ENCODE assay signal across 25 cellular contexts in the genomic region with DNA sequence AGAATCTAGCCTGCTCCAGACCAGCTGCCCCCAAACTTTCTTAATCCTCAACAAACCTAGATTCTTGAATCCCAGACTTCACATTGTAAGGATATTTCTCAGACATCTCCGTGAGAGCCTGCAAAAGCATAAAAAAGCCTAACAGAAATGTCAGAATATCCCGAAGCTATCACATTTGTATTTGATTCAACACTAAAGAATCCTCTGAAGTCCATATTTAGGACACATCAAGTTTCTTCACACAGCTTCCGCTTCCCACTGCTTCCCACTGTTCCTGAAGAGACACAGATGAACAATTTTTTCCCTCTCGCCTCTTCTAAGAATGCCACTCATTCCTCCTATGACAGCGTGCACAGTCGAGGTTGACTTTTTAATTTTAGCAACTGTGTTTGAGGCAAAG.
A peak's percentile ranks its signal among the peaks of the same experiment; 100 is the strongest.
DNase-seq lines count a peak whose midpoint lies in the region; TF ChIP-seq lines count a peak whose summit lies in the region.
"Had no signal": no experiment of that assay in that cellular context is flagged by ENCODE, and none has a peak within 500 bp of the region (broad histone marks: within the 10 kb centered on the region; RNA-seq: fewer than 3 reads in every experiment).

No MANE protein-coding gene starts in this region.

- no peak overlapping the region for H3K4me3 ChIP-seq in fibroblast of villous mesenchyme (ENCODE audit: low read depth, low read length)
- H3K4me3 ChIP-seq: esophagus squamous epithelium, lung, mucosa of descending colon, SJSA1, transverse colon had no signal

- peak; percentile 65 for DNase-seq in GM03348 (ENCODE audit: low spot score)
- peak; percentile 29 for DNase-seq in amniotic stem cell (lab: John Stamatoyannopoulos, UW)
- peak; percentile 5 for DNase-seq in fibroblast of villous mesenchyme (ENCODE audit: low read depth)
- DNase-seq in NCI-H146 treated with DMSO at 0.1 percent for 48 hours (lab: John Stamatoyannopoulos, UW; ENCODE audit: unreplicated experiment), result no peak
- DNase-seq in AG08396 (ENCODE audit: low spot score), result no peak
- no peak for DNase-seq in NCI-H226
- DNase-seq in activated CD8-positive, alpha-beta memory T cell treated with anti-CD3 and anti-CD28 coated beads, Interleukin-2, amount 50 U/mL, for 4 hours, result no peak
- DNase-seq: activated CD4-positive, alpha-beta T cell treated with anti-CD3 and anti-CD28 coated beads, Interleukin-2, amount 10 ng/mL, durations not matched to agents 24 days and 14 days; activated gamma-delta T cell; activated naive CD8-positive, alpha-beta T cell treated with anti-CD3 and anti-CD28 coated beads for 36 hours; activated T-cell treated with anti-CD3 and anti-CD28 coated beads, Interleukin-2, amount 50 U/mL, for 4 hours; CD4-positive, CD25-positive, alpha-beta regulatory T cell; esophagus squamous epithelium; GOT3; hypothalamus; immature natural killer cell; left cardiac atrium; mucosa of descending colon; NCI-H1048; NCI-H1694 treated with DMSO at 0.1 percent for 48 hours; NCI-H510A; T-helper 9 cell; transverse colon had no signal

- no peak for TF ChIP-seq CTCF in fibroblast of villous mesenchyme (IDR thresholded peaks at IDR 0.05; ENCODE audit: insufficient read depth, low read depth, low read length)

Comparison
In these comparisons a context has a peak if more than half of its experiments do, and no peak if none do; other contexts are left out.
1. DNase-seq: peak in GM03348 (single experiment), amniotic stem cell (single experiment) and fibroblast of villous mesenchyme (single experiment); none in NCI-H146 treated with DMSO at 0.1 percent for 48 hours (single experiment), AG08396 (single experiment), NCI-H226 (single experiment) and activated CD8-positive, alpha-beta memory T cell treated with anti-CD3 and anti-CD28 coated beads, Interleukin-2, amount 50 U/mL, for 4 hours (single experiment).